Comparison of ENCODE assay signal across 28 cellular contexts in genomic region chr14:98371141-98371540, GRCh38.
"Had no signal": no experiment of that assay in that cellular context is flagged by ENCODE, and none has a peak within 500 bp of the region (broad histone marks: within the 10 kb centered on the region; RNA-seq: fewer than 3 reads in every experiment).

No MANE protein-coding gene starts in this region.

- ATAC-seq: activated CD4-positive, CD25-positive, alpha-beta regulatory T cell treated with anti-CD3 and anti-CD28 coated beads, Interleukin-2, amount 50 U/mL, for 24 hours; activated CD8-positive, alpha-beta T cell treated with anti-CD3 and anti-CD28 coated beads for 36 hours; activated naive CD4-positive, alpha-beta T cell treated with anti-CD3 and anti-CD28 coated beads, Interleukin-2, amount 50 U/mL, for 72 hours; activated T-cell treated with anti-CD3 and anti-CD28 coated beads, Interleukin-2, amount 50 U/mL, for 4 hours; effector memory CD8-positive, alpha-beta T cell; T-cell had no signal

- H3K4me3 Mint-ChIP-seq: activated B cell treated with CpG ODN at 0.5 μM for 24 hours; activated CD8-positive, alpha-beta T cell treated with anti-CD3 and anti-CD28 coated beads for 36 hours; activated naive CD4-positive, alpha-beta T cell treated with anti-CD3 and anti-CD28 coated beads, Interleukin-2, amount 10 ng/mL, durations not matched to agents 7 days and 5 days; activated naive CD8-positive, alpha-beta T cell treated with anti-CD3 and anti-CD28 coated beads, Interleukin-2, amount 10 ng/mL, durations not matched to agents 7 days and 5 days; activated T-cell treated with anti-CD3 and anti-CD28 coated beads, Interleukin-2, amount 50 U/mL, for 4 hours; brain; central memory CD8-positive, alpha-beta T cell; effector memory CD8-positive, alpha-beta T cell; T-cell; T-helper 1 cell treated with Interleukin-12 subunit alpha and Interleukin-12 subunit beta and Interleukin-4 antibody, amounts not matched to agents 30 μg/mL and 1 μg/mL, for 36 hours; T-helper 2 cell treated with Interferon-gamma antibody and Interleukin-4, amounts not matched to agents 5 μg/mL and 100 μg/mL, for 36 hours had no signal

- H3K4me1 Mint-ChIP-seq: activated B cell treated with CpG ODN at 0.5 μM for 24 hours had no signal

- H3K4me3 ChIP-seq: ascending aorta had no signal

- H3K36me3 ChIP-seq: ascending aorta, breast epithelium, WERI-Rb-1 had no signal

- H3K27me3 ChIP-seq: ascending aorta, breast epithelium had no signal

- H3K36me3 Mint-ChIP-seq: brain, T-cell had no signal

- H3K27ac ChIP-seq: ascending aorta, WERI-Rb-1 had no signal

- H3K9me3 ChIP-seq: ascending aorta, breast epithelium had no signal

- H3K9me3 Mint-ChIP-seq: central memory CD8-positive, alpha-beta T cell; effector memory CD8-positive, alpha-beta T cell had no signal

- H3K27me3 Mint-ChIP-seq: activated B cell treated with CpG ODN at 0.5 μM for 24 hours; activated CD8-positive, alpha-beta T cell treated with anti-CD3 and anti-CD28 coated beads for 36 hours; activated naive CD4-positive, alpha-beta T cell treated with anti-CD3 and anti-CD28 coated beads, Interleukin-2, amount 10 ng/mL, durations not matched to agents 7 days and 5 days; activated naive CD8-positive, alpha-beta T cell treated with anti-CD3 and anti-CD28 coated beads, Interleukin-2, amount 10 ng/mL, durations not matched to agents 7 days and 5 days; central memory CD8-positive, alpha-beta T cell; T-cell had no signal

- H3K27ac Mint-ChIP-seq: activated B cell treated with CpG ODN at 0.5 μM for 24 hours; activated CD8-positive, alpha-beta T cell treated with anti-CD3 and anti-CD28 coated beads for 36 hours; activated naive CD4-positive, alpha-beta T cell treated with anti-CD3 and anti-CD28 coated beads, Interleukin-2, amount 10 ng/mL, durations not matched to agents 7 days and 5 days; activated naive CD4-positive, alpha-beta T cell treated with anti-CD3 and anti-CD28 coated beads, Interleukin-2, amount 50 U/mL, for 72 hours; activated naive CD8-positive, alpha-beta T cell treated with anti-CD3 and anti-CD28 coated beads, Interleukin-2, amount 10 ng/mL, durations not matched to agents 7 days and 5 days; activated T-helper 2 cell treated with anti-CD3 and anti-CD28 coated beads, Interferon-gamma antibody, Interleukin-2, Interleukin-4, amounts not matched to agents 10 μg/mL and 5 μg/mL and 100 μg/mL, durations not matched to agents 14 hours and 24 hours and 36 hours; effector memory CD8-positive, alpha-beta T cell; T-helper 1 cell treated with Interleukin-12 subunit alpha and Interleukin-12 subunit beta and Interleukin-4 antibody, amounts not matched to agents 30 μg/mL and 1 μg/mL, for 36 hours; T-helper 2 cell treated with Interferon-gamma antibody and Interleukin-4, amounts not matched to agents 5 μg/mL and 100 μg/mL, for 36 hours had no signal

- H3K4me1 ChIP-seq: ascending aorta, breast epithelium had no signal

- DNase-seq: activated B cell treated with CpG ODN at 0.5 μM for 24 hours; activated CD4-positive, alpha-beta T cell treated with anti-CD3 and anti-CD28 coated beads for 48 hours; activated CD4-positive, alpha-beta T cell treated with anti-CD3 and anti-CD28 coated beads, Interleukin-2, amount 50 U/mL, for 1 hour; activated CD4-positive, alpha-beta T cell treated with anti-CD3 and anti-CD28 coated beads, Interleukin-2, amount 50 U/mL, for 48 hours; activated CD8-positive, alpha-beta memory T cell treated with anti-CD3 and anti-CD28 coated beads for 24 hours; activated CD8-positive, alpha-beta T cell treated with anti-CD3 and anti-CD28 coated beads for 36 hours; activated effector memory CD4-positive, alpha-beta T cell treated with anti-CD3 and anti-CD28 coated beads, Interleukin-2, amount 50 U/mL, for 16 hours; activated naive CD4-positive, alpha-beta T cell treated with anti-CD3 and anti-CD28 coated beads, Interleukin-2, amount 10 ng/mL, durations not matched to agents 7 days and 5 days; activated naive CD8-positive, alpha-beta T cell treated with anti-CD3 and anti-CD28 coated beads, Interleukin-2, amount 10 ng/mL, durations not matched to agents 7 days and 5 days; activated T-cell treated with anti-CD3 and anti-CD28 coated beads, Interleukin-2, amount 50 U/mL, for 4 hours; cortex of kidney; dermis blood vessel endothelial cell; effector CD4-positive, alpha-beta T cell; effector memory CD8-positive, alpha-beta T cell; foreskin fibroblast; SW 1271; T-cell; T1000; WERI-Rb-1 had no signal
